In genomic region chr4:2069986-2070385, GRCh38 we compare ENCODE assay signal across 3 cellular contexts.
TF ChIP-seq lines count a peak whose summit lies in the region.

No MANE protein-coding gene starts in this region.

TF ChIP-seq in SK-N-SH, 30 proteins besides CTCF, POLR2A, EP300 and RAD21:
- TF ChIP-seq USF1 (IDR thresholded peaks at IDR 0.05; ENCODE audit: borderline replicate concordance, low read depth): no peak
- TF ChIP-seq ELF1 (IDR thresholded peaks at IDR 0.05): no peak
- no peak for TF ChIP-seq FOXJ3 (CRISPR knock-in tag; IDR thresholded peaks at IDR 0.05)
- no peak for TF ChIP-seq RXRA (IDR thresholded peaks at IDR 0.05; ENCODE audit: borderline replicate concordance, low read depth)
- TF ChIP-seq GATA2 (CRISPR knock-in tag; IDR thresholded peaks at IDR 0.05): no peak
- no peak for TF ChIP-seq ZBTB33 (IDR thresholded peaks at IDR 0.05; ENCODE audit: borderline replicate concordance, low read depth)
- TF ChIP-seq REST (IDR thresholded peaks at IDR 0.05; ENCODE audit: low read depth, low read length): no peak
- TF ChIP-seq TAF1 (IDR thresholded peaks at IDR 0.05; ENCODE audit: borderline replicate concordance, low read depth, low read length): no peak
- no peak for TF ChIP-seq RFX5 (IDR thresholded peaks at IDR 0.05; ENCODE audit: low read length)

TF ChIP-seq in SK-N-SH treated with all-trans-retinoic acid at 6 μM for 48 hours, 23 proteins besides CTCF, POLR2A, EP300 and RAD21:
- TF ChIP-seq, protein P1, sequence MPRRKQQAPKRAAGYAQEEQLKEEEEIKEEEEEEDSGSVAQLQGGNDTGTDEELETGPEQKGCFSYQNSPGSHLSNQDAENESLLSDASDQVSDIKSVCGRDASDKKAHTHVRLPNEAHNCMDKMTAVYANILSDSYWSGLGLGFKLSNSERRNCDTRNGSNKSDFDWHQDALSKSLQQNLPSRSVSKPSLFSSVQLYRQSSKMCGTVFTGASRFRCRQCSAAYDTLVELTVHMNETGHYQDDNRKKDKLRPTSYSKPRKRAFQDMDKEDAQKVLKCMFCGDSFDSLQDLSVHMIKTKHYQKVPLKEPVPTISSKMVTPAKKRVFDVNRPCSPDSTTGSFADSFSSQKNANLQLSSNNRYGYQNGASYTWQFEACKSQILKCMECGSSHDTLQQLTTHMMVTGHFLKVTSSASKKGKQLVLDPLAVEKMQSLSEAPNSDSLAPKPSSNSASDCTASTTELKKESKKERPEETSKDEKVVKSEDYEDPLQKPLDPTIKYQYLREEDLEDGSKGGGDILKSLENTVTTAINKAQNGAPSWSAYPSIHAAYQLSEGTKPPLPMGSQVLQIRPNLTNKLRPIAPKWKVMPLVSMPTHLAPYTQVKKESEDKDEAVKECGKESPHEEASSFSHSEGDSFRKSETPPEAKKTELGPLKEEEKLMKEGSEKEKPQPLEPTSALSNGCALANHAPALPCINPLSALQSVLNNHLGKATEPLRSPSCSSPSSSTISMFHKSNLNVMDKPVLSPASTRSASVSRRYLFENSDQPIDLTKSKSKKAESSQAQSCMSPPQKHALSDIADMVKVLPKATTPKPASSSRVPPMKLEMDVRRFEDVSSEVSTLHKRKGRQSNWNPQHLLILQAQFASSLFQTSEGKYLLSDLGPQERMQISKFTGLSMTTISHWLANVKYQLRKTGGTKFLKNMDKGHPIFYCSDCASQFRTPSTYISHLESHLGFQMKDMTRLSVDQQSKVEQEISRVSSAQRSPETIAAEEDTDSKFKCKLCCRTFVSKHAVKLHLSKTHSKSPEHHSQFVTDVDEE (CRISPR knock-in tag; IDR thresholded peaks at IDR 0.05): no peak
- TF ChIP-seq GLIS3 (CRISPR knock-in tag; IDR thresholded peaks at IDR 0.05) (no peak), ARNTL (CRISPR knock-in tag; IDR thresholded peaks at IDR 0.05; ENCODE audit: borderline replicate concordance, low read depth) (no peak), OSR1 (CRISPR knock-in tag; IDR thresholded peaks at IDR 0.05) (no peak)
- TF ChIP-seq, protein P2, sequence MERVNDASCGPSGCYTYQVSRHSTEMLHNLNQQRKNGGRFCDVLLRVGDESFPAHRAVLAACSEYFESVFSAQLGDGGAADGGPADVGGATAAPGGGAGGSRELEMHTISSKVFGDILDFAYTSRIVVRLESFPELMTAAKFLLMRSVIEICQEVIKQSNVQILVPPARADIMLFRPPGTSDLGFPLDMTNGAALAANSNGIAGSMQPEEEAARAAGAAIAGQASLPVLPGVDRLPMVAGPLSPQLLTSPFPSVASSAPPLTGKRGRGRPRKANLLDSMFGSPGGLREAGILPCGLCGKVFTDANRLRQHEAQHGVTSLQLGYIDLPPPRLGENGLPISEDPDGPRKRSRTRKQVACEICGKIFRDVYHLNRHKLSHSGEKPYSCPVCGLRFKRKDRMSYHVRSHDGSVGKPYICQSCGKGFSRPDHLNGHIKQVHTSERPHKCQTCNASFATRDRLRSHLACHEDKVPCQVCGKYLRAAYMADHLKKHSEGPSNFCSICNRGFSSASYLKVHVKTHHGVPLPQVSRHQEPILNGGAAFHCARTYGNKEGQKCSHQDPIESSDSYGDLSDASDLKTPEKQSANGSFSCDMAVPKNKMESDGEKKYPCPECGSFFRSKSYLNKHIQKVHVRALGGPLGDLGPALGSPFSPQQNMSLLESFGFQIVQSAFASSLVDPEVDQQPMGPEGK (CRISPR knock-in tag; IDR thresholded peaks at IDR 0.05; ENCODE audit: borderline replicate concordance): no peak

TF ChIP-seq in HepG2, 621 proteins besides CTCF, POLR2A, EP300 and RAD21 (continued from another document):
- TF ChIP-seq BCLAF1 (IDR thresholded peaks at IDR 0.05) (no peak), KDM5A (IDR thresholded peaks at IDR 0.05; ENCODE audit: borderline replicate concordance, low read length) (no peak), IKZF5 (CRISPR knock-in tag; IDR thresholded peaks at IDR 0.05) (no peak), FOXA1 (IDR thresholded peaks at IDR 0.05) (no peak), FOXA1 (CRISPR knock-in tag; IDR thresholded peaks at IDR 0.05) (no peak), FOXJ3 (CRISPR knock-in tag; IDR thresholded peaks at IDR 0.05; ENCODE audit: borderline replicate concordance) (no peak), SMAD9 (CRISPR knock-in tag; IDR thresholded peaks at IDR 0.05) (no peak), CREBL2 (CRISPR knock-in tag; IDR thresholded peaks at IDR 0.05; ENCODE audit: borderline replicate concordance) (no peak), KLF11 (CRISPR knock-in tag; IDR thresholded peaks at IDR 0.05) (no peak), ATF7 (IDR thresholded peaks at IDR 0.05) (no peak), ATF7 (CRISPR knock-in tag; IDR thresholded peaks at IDR 0.05) (no peak), HDAC6 (IDR thresholded peaks at IDR 0.05; ENCODE audit: low read depth, low read length) (no peak), PRDM4 (CRISPR knock-in tag; IDR thresholded peaks at IDR 0.05; ENCODE audit: borderline replicate concordance) (no peak), ZNF331 (CRISPR knock-in tag; IDR thresholded peaks at IDR 0.05) (no peak), RAD51 (IDR thresholded peaks at IDR 0.05; ENCODE audit: borderline replicate concordance) (no peak), HINFP (CRISPR knock-in tag; IDR thresholded peaks at IDR 0.05; ENCODE audit: low read depth) (no peak)
- TF ChIP-seq, protein P3, sequence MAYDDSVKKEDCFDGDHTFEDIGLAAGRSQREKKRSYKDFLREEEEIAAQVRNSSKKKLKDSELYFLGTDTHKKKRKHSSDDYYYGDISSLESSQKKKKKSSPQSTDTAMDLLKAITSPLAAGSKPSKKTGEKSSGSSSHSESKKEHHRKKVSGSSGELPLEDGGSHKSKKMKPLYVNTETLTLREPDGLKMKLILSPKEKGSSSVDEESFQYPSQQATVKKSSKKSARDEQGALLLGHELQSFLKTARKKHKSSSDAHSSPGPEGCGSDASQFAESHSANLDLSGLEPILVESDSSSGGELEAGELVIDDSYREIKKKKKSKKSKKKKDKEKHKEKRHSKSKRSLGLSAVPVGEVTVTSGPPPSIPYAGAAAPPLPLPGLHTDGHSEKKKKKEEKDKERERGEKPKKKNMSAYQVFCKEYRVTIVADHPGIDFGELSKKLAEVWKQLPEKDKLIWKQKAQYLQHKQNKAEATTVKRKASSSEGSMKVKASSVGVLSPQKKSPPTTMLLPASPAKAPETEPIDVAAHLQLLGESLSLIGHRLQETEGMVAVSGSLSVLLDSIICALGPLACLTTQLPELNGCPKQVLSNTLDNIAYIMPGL (CRISPR knock-in tag; IDR thresholded peaks at IDR 0.05; ENCODE audit: borderline replicate concordance in 1 of 2, low read depth in 1 of 2): no peak
